1 cellular context compared by ENCODE assay signal in the genomic region with DNA sequence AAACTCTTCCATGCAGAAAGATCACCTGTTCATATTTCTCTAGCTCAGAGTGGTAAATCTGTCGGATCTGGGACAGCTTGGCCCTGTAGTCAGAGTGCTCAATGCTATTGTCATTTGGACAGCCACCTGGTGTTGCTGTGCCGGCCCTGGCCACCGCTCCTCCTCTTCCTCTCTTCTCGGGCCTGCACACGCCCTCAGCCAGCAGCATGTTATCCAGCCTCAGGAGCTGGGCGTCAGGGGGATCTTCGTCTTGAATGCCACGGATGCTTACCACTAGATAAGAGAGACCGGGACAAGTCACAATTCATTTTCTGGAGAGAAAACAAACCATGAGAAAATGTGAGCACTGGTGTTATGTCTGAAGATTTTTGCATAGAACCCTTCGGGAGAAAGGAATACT.
TF ChIP-seq lines count a peak whose summit lies in the region.

No MANE protein-coding gene starts in this region.

TF ChIP-seq in HepG2, 621 proteins besides CTCF, POLR2A, EP300 and RAD21:
- TF ChIP-seq U2AF2 (IDR thresholded peaks at IDR 0.05; ENCODE audit: low read depth, low read length) (no peak), ZNF256 (CRISPR knock-in tag; conservative IDR thresholded peaks at IDR 0.05) (no peak), RARG (CRISPR knock-in tag; IDR thresholded peaks at IDR 0.05; ENCODE audit: low read depth) (no peak), ATF7-NPFF (CRISPR knock-in tag; IDR thresholded peaks at IDR 0.05; ENCODE audit: low read depth) (no peak), SALL1 (CRISPR knock-in tag; IDR thresholded peaks at IDR 0.05) (no peak), ASH2L (IDR thresholded peaks at IDR 0.05; ENCODE audit: insufficient read length, low read depth, low read length) (no peak), MYNN (CRISPR knock-in tag; IDR thresholded peaks at IDR 0.05; ENCODE audit: low read depth) (no peak), ZNF737 (CRISPR knock-in tag; IDR thresholded peaks at IDR 0.05; ENCODE audit: borderline replicate concordance) (no peak), FOXA3 (CRISPR knock-in tag; IDR thresholded peaks at IDR 0.05) (no peak), FOXA1 (IDR thresholded peaks at IDR 0.05) (no peak), FOXA1 (CRISPR knock-in tag; IDR thresholded peaks at IDR 0.05) (no peak)
- TF ChIP-seq, protein P1, sequence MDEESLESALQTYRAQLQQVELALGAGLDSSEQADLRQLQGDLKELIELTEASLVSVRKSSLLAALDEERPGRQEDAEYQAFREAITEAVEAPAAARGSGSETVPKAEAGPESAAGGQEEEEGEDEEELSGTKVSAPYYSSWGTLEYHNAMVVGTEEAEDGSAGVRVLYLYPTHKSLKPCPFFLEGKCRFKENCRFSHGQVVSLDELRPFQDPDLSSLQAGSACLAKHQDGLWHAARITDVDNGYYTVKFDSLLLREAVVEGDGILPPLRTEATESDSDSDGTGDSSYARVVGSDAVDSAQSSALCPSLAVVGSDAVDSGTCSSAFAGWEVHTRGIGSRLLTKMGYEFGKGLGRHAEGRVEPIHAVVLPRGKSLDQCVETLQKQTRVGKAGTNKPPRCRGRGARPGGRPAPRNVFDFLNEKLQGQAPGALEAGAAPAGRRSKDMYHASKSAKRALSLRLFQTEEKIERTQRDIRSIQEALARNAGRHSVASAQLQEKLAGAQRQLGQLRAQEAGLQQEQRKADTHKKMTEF (CRISPR knock-in tag; IDR thresholded peaks at IDR 0.05), result no peak
- TF ChIP-seq, protein P2, sequence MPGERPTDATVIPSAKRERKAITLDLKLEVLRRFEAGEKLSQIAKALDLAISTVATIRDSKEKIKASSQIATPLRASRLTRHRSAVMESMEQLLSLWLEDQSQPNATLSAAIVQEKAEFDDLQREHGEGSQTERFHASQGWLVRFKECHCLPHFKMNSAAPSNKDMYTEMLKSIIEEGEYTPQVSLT (CRISPR knock-in tag; IDR thresholded peaks at IDR 0.05; ENCODE audit: borderline replicate concordance, low read depth), result no peak
